Comparison of ENCODE assay signal across 14 cellular contexts in the genomic region with DNA sequence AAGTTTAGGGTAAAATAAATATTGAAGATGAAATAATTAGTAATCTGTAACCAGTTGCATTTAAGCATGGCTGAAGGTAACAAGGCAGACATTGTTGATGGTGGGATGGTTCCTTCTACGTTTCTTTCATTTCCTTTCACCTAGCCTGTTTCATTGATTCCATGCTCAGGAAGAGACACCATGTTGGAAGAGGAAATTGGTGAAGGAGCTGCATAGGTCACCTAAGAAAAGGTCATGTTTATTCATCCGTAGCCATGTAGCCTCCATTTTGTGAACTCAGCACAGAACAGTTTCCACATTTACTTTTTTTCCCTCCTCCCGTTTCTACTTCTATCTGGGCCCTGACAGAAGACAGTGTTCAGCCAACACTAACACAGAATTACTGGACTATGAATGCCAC. TPM values are rescaled to one million over a fixed set of nuclear protein-coding genes. Genes with fewer than 3 reads are reported as not detected.
"Had no signal": no experiment of that assay in that cellular context is flagged by ENCODE, and none has a peak within 500 bp of the region (broad histone marks: within the 10 kb centered on the region; RNA-seq: fewer than 3 reads in every experiment).

No MANE protein-coding gene starts in this region.

- H3K27me3 ChIP-seq: stomach had no signal

- DNase-seq: activated CD4-positive, alpha-beta memory T cell treated with anti-CD3 and anti-CD28 coated beads for 36 hours; activated CD4-positive, alpha-beta T cell treated with anti-CD3 and anti-CD28 coated beads for 1 hour; activated effector memory CD4-positive, alpha-beta T cell treated with anti-CD3 and anti-CD28 coated beads, Interleukin-2, amount 50 U/mL, for 16 hours; activated T-cell treated with anti-CD3 and anti-CD28 coated beads, Interleukin-2, amount 50 U/mL, for 4 hours; aorta; effector CD4-positive, alpha-beta T cell; kidney glomerular epithelial cell; nephron progenitor cell; SIG-M5; stomach; trophoblast cell had no signal

- H3K9me3 ChIP-seq: stomach had no signal

- ATAC-seq: activated T-cell treated with anti-CD3 and anti-CD28 coated beads, Interleukin-2, amount 50 U/mL, for 4 hours had no signal

RNA-seq across cellular contexts. Expression of gene ADH1B, which starts 3.8 kb away (rescaled TPM):
- total RNA-seq: activated CD4-positive, alpha-beta memory T cell treated with anti-CD3 and anti-CD28 coated beads for 36 hours; endothelial cell of umbilical vein; T-helper 2 cell treated with Interferon-gamma antibody and Interleukin-4, amounts not matched to agents 100 ng/mL and 5 ng/mL, for 36 hours had no signal
- polyA plus RNA-seq: endothelial cell of umbilical vein had no signal

RNA-seq across cellular contexts. Expression of gene ADH1A, which starts 26.6 kb away (rescaled TPM):
- total RNA-seq: activated CD4-positive, alpha-beta memory T cell treated with anti-CD3 and anti-CD28 coated beads for 36 hours; activated T-cell treated with anti-CD3 and anti-CD28 coated beads, Interleukin-2, amount 50 U/mL, for 4 hours; endothelial cell of umbilical vein; osteoblast; stomach; T-helper 2 cell treated with Interferon-gamma antibody and Interleukin-4, amounts not matched to agents 100 ng/mL and 5 ng/mL, for 36 hours had no signal
- polyA plus RNA-seq: endothelial cell of umbilical vein, stomach had no signal

RNA-seq across cellular contexts. Expression of gene ADH1C, which starts 35.2 kb away (rescaled TPM):
- total RNA-seq: activated CD4-positive, alpha-beta memory T cell treated with anti-CD3 and anti-CD28 coated beads for 36 hours; endothelial cell of umbilical vein; T-helper 2 cell treated with Interferon-gamma antibody and Interleukin-4, amounts not matched to agents 100 ng/mL and 5 ng/mL, for 36 hours had no signal
- polyA plus RNA-seq: endothelial cell of umbilical vein had no signal
